8 cellular contexts compared by ENCODE assay signal in the genomic region with DNA sequence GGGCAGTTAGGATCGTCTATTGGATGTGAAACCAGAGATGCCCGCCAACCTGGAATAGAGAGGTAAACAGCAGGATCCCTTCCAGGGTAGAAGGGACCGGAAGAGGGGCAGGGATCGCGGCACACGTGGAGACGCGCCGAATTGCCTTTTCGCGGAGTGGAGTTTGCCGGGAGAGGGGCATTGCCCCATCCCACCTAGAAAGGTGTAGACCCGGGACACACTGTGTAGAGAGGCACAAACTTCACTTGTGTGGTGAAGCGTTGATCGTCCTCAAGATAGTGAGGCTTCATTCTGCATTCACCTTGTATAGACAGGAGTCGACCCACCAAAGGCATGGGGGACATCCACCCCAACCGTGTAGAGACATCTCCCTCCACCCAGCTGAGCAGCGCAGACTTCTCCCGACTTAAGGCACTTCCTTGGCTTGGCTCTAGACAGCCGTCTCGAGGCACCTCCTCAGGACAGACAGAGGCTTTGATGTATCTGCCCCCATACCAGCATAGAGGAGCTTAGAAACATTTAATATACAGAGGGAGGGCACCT. TPM values are rescaled to one million over a fixed set of nuclear protein-coding genes. Genes with fewer than 3 reads are reported as not detected.
DNase-seq lines count a peak whose midpoint lies in the region; TF ChIP-seq lines count a peak whose summit lies in the region.

No MANE protein-coding gene starts in this region.

- no peak overlapping the region for H2BK120ac ChIP-seq in H9 (ENCODE audit: low read depth, low read length, poor library complexity, severe bottlenecking)

- H2AFZ ChIP-seq in H9 (ENCODE audit: low read length), result no peak overlapping the region
- no peak overlapping the region for H2AFZ ChIP-seq in OCI-LY3 (ENCODE audit: low read depth, low read length)

- H2BK20ac ChIP-seq in H9 (ENCODE audit: low read depth, low read length, poor library complexity, severe bottlenecking), result no peak overlapping the region

- no peak overlapping the region for H3K4ac ChIP-seq in H9 (ENCODE audit: low read depth, low read length)

- H3K79me2 ChIP-seq in H9 (ENCODE audit: insufficient read depth, low read length) (peaks cover 10% of the 10 kb centered on the region; the same call in 1 of the 2 replicates), OCI-LY3 (ENCODE audit: low read length) (peaks cover 54% of the 10 kb centered on the region)

- no peaks in the 10 kb centered on the region for H3K23me2 ChIP-seq in H9 (ENCODE audit: insufficient read length, low read depth, low read length, poor library complexity, severe bottlenecking)

- H3K56ac ChIP-seq in H9 (ENCODE audit: insufficient read length, low read depth, low read length), result no peak overlapping the region

- H3K27ac ChIP-seq in H9 (ENCODE audit: insufficient read length, low read depth, low read length), result no peak overlapping the region
- peak overlapping the region; percentile 73 for H3K27ac ChIP-seq in OCI-LY3 (ENCODE audit: low read length)
- H3K27ac ChIP-seq in mucosa of rectum (ENCODE audit: low read depth in 2 of 2, low read length in 2 of 2), result peak overlapping the region; percentile 75

- H3K36me3 Mint-ChIP-seq in H9 (ENCODE audit: insufficient read depth in 1 of 3, low read depth in 3 of 3), result peaks cover 33 to 47% (median 35%) of the 10 kb centered on the region in 3 experiments

- H3K18ac ChIP-seq in H9 (ENCODE audit: insufficient read length, low read depth, low read length), result no peak overlapping the region

- peak overlapping the region; percentile 0; the same call in 1 of the 2 replicates for H3K14ac ChIP-seq in H9 (ENCODE audit: insufficient read depth, low read length)

- no peaks in the 10 kb centered on the region for H3K79me1 ChIP-seq in H9 (ENCODE audit: insufficient read depth, low read depth, low read length, poor library complexity, severe bottlenecking)

- H4K91ac ChIP-seq in H9 (ENCODE audit: insufficient read length, low read depth, low read length), result no peak overlapping the region

- peak overlapping the region; percentile 95 to 97 (median 96) for H3K27ac Mint-ChIP-seq in H9

- no peak overlapping the region for H3K23ac ChIP-seq in H9 (ENCODE audit: insufficient read length, low read depth, low read length)

- H3K9ac ChIP-seq in H9 (ENCODE audit: extremely low read depth, insufficient read length, low read length), result peak overlapping the region; percentile 68
- H3K9ac ChIP-seq in OCI-LY3 (ENCODE audit: low read length), result peak overlapping the region; percentile 100
- H3K9ac ChIP-seq in mucosa of rectum (ENCODE audit: low read depth in 1 of 2, low read length in 2 of 2), result peak overlapping the region; percentile 83 to 84

- H3K4me3 Mint-ChIP-seq in H9, result peak overlapping the region; percentile 91 to 93

- H3K4me3 ChIP-seq in GM12864 (ENCODE audit: low read depth, low read length), result peak overlapping the region; percentile 97
- peak overlapping the region; percentile 100 for H3K4me3 ChIP-seq in OCI-LY3 (ENCODE audit: low read length)
- H3K4me3 ChIP-seq in mucosa of rectum (ENCODE audit: low read length in 2 of 2), result peak overlapping the region; percentile 77 to 97

- peaks cover 2% of the 10 kb centered on the region for H3K27me3 Mint-ChIP-seq in H9 (ENCODE audit: low read depth)

- H3K4me1 ChIP-seq in H9 (ENCODE audit: insufficient read depth, low read length), result no peaks in the 10 kb centered on the region
- peaks cover 28% of the 10 kb centered on the region for H3K4me1 ChIP-seq in OCI-LY3 (ENCODE audit: low read length)
- H3K4me1 ChIP-seq in mucosa of rectum (ENCODE audit: control insufficient read depth in 2 of 2, insufficient read depth in 2 of 2, low read length in 2 of 2), result peaks cover 3 to 6% of the 10 kb centered on the region in 2 donors

- no CpG with 5 or more reads among the region's 21 CpGs for WGBS in H9 (ENCODE audit: extremely low coverage, insufficient read length, low lambda C conversion rate)

- H3K4me2 ChIP-seq in H9 (ENCODE audit: insufficient read depth, insufficient read length, low read length) (peak overlapping the region; percentile 21), OCI-LY3 (ENCODE audit: low read length) (peak overlapping the region; percentile 98)

- peaks cover 10 to 31% of the 10 kb centered on the region in 2 experiments for H3K4me1 Mint-ChIP-seq in H9

- H4K8ac ChIP-seq in H9 (replicated peaks; ENCODE audit: insufficient read length, low read depth, low read length), result no peak overlapping the region

- H4K20me1 ChIP-seq in H9 (ENCODE audit: control insufficient read depth, insufficient read depth, insufficient read length), result no peaks in the 10 kb centered on the region
- H4K20me1 ChIP-seq in OCI-LY3 (ENCODE audit: insufficient read depth, low read length), result no peaks in the 10 kb centered on the region

- H2BK15ac ChIP-seq in H9 (ENCODE audit: low read depth, low read length), result no peak overlapping the region

- H3K27me3 ChIP-seq in H9 (ENCODE audit: insufficient read depth, low read length) (no peaks in the 10 kb centered on the region), OCI-LY3 (ENCODE audit: low read depth, low read length) (no peaks in the 10 kb centered on the region), mucosa of rectum (ENCODE audit: control insufficient read depth in 2 of 2, insufficient read depth in 2 of 2, low read length in 2 of 2) (no peaks in the 10 kb centered on the region)

- no peak for DNase-seq in GM12864 (ENCODE audit: low read depth)
- no peak for DNase-seq in H9
- DNase-seq in dermis blood vessel endothelial cell, result peak; percentile 13
- no peak for DNase-seq in HEK293T (ENCODE audit: extremely low spot score)
- no peak for DNase-seq in NCI-H187 (lab: John Stamatoyannopoulos, UW)
- DNase-seq in OCI-M2 (lab: John Stamatoyannopoulos, UW; ENCODE audit: unreplicated experiment), result no peak

- no peak overlapping the region for H2BK5ac ChIP-seq in H9 (ENCODE audit: insufficient read length, low read length)

- POLR2A ChIA-PET in HEK293T (lab: Yijun Ruan, JAX), result interaction anchor here (0.6 to 2.1 kb wide), 12 partner anchors 10 to 487 kb away, joined by 3 to 13 read pairs (median 4); a partner anchor contains a TSS

- no peak for TF ChIP-seq CTCF in GM12864 (IDR thresholded peaks at IDR 0.05; ENCODE audit: low read depth, low read length, missing control alignments)
- no peak for TF ChIP-seq CTCF in H9 (conservative IDR thresholded peaks at IDR 0.05)
- TF ChIP-seq CTCF in OCI-LY3 (IDR thresholded peaks at IDR 0.05; ENCODE audit: low read depth, low read length), result no peak

- CTCF ChIA-PET in HEK293T (lab: Yijun Ruan, JAX), result no interaction called here

- H3K36me3 ChIP-seq in OCI-LY3 (replicated peaks; ENCODE audit: low read depth, low read length), result peaks cover 25% of the 10 kb centered on the region
- H3K36me3 ChIP-seq in mucosa of rectum (ENCODE audit: control insufficient read depth in 2 of 2, insufficient read depth in 2 of 2, low read length in 2 of 2), result no peaks in the 10 kb centered on the region

- no peak overlapping the region for H2AK5ac ChIP-seq in H9 (ENCODE audit: insufficient read length, low read length)

- peaks cover 24% of the 10 kb centered on the region for H3K9me3 ChIP-seq in H9 (ENCODE audit: control insufficient read depth, low read depth, low read length)
- no peaks in the 10 kb centered on the region for H3K9me3 ChIP-seq in OCI-LY3 (ENCODE audit: insufficient read depth, low read length)
- no peaks in the 10 kb centered on the region for H3K9me3 ChIP-seq in mucosa of rectum (ENCODE audit: control insufficient read depth in 2 of 2, low read length in 2 of 2)

- no peak overlapping the region for H4K5ac ChIP-seq in H9 (ENCODE audit: insufficient read length, low read depth, low read length)

- H3T11ph ChIP-seq in H9 (ENCODE audit: low read length), result no peak overlapping the region

- no peak overlapping the region for H2BK12ac ChIP-seq in H9 (ENCODE audit: insufficient read length, low read depth, low read length)

- H3K9me3 Mint-ChIP-seq in H9, result peaks cover 71 to 74% of the 10 kb centered on the region in 2 experiments

TF ChIP-seq in HEK293T, 16 proteins besides CTCF, POLR2A, EP300 and RAD21:
- TF ChIP-seq FOXA1 (IDR thresholded peaks at IDR 0.05), result no peak
- TF ChIP-seq BHLHE40 (IDR thresholded peaks at IDR 0.05; ENCODE audit: borderline replicate concordance), result no peak
- no peak for TF ChIP-seq FOXM1 (IDR thresholded peaks at IDR 0.05; ENCODE audit: borderline replicate concordance)
- TF ChIP-seq NFRKB (IDR thresholded peaks at IDR 0.05), result no peak
- no peak for TF ChIP-seq ZNF384 (IDR thresholded peaks at IDR 0.05)
- no peak for TF ChIP-seq SUZ12 (IDR thresholded peaks at IDR 0.05)
- no peak for TF ChIP-seq ARNT (IDR thresholded peaks at IDR 0.05)
- TF ChIP-seq CTBP1 (IDR thresholded peaks at IDR 0.05; ENCODE audit: borderline replicate concordance), result no peak
- TF ChIP-seq HDGF (IDR thresholded peaks at IDR 0.05; ENCODE audit: borderline replicate concordance), result no peak
- no peak for TF ChIP-seq TARDBP (IDR thresholded peaks at IDR 0.05)
- TF ChIP-seq, protein P1, sequence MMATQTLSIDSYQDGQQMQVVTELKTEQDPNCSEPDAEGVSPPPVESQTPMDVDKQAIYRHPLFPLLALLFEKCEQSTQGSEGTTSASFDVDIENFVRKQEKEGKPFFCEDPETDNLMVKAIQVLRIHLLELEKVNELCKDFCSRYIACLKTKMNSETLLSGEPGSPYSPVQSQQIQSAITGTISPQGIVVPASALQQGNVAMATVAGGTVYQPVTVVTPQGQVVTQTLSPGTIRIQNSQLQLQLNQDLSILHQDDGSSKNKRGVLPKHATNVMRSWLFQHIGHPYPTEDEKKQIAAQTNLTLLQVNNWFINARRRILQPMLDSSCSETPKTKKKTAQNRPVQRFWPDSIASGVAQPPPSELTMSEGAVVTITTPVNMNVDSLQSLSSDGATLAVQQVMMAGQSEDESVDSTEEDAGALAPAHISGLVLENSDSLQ (IDR thresholded peaks at IDR 0.05), result no peak
- TF ChIP-seq ELF4 (IDR thresholded peaks at IDR 0.05), result no peak
- no peak for TF ChIP-seq SP1 (IDR thresholded peaks at IDR 0.05)
TF ChIP-seq in HEK293T: peak in this region for 0.

RNA-seq across cellular contexts. Expression of a gene that starts 0.4 kb away (rescaled TPM):
- 64.0 and 69.2 TPM in 2 replicates for total RNA-seq in H9 (2021)
- 35.4 and 65.5 TPM in 2 replicates for total RNA-seq in dermis blood vessel endothelial cell

RNA-seq across cellular contexts. Expression of a gene that starts 34.4 kb away (rescaled TPM):
- total RNA-seq in H9 (2021) (19.2 and 20.2 TPM in 2 replicates), dermis blood vessel endothelial cell (2.4 and 3.2 TPM in 2 replicates)
